Comparison of ENCODE assay signal across 18 cellular contexts in the genomic region with DNA sequence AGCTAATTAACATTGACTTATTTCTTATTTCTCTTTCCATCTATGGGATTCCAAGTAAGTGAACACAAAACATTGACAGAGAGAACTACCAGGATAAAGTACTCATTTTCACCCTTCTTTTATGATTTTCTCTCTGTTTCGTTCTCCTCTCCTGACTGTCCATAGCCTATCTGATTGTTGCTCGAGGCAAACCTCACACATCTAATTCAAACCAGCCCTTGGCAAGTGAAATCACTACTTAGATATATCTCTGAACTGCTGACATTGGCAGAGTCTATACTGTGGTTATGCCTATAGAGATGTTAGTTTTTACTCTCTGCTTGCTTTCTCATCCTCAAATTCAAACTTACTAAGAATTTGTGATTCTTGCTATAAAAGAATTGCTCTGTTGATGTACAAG.
"Had no signal": no experiment of that assay in that cellular context is flagged by ENCODE, and none has a peak within 500 bp of the region (broad histone marks: within the 10 kb centered on the region; RNA-seq: fewer than 3 reads in every experiment).

No MANE protein-coding gene starts in this region.

- H3K4me1 ChIP-seq: esophagus muscularis mucosa, foreskin keratinocyte, gastroesophageal sphincter, heart left ventricle, left lung, lower lobe of right lung had no signal

- H3K36me3 Mint-ChIP-seq: memory B cell; naive B cell; naive thymus-derived CD8-positive, alpha-beta T cell had no signal

- H3K4me3 ChIP-seq: coronary artery, dorsolateral prefrontal cortex, esophagus muscularis mucosa, gastroesophageal sphincter, heart left ventricle, left lung, lower lobe of right lung, mucosa of descending colon had no signal

- H3K27me3 ChIP-seq: esophagus muscularis mucosa, foreskin keratinocyte, gastroesophageal sphincter, heart left ventricle, left lung had no signal

- H3K36me3 ChIP-seq: esophagus muscularis mucosa, gastroesophageal sphincter, heart left ventricle, left lung, lower lobe of right lung had no signal

- H3K4me1 Mint-ChIP-seq: memory B cell; naive B cell; naive thymus-derived CD8-positive, alpha-beta T cell had no signal

- H3K27ac Mint-ChIP-seq: memory B cell; naive B cell; naive thymus-derived CD8-positive, alpha-beta T cell had no signal

- H3K9me3 ChIP-seq: gastroesophageal sphincter, mucosa of descending colon had no signal

- DNase-seq: dermis blood vessel endothelial cell; effector CD4-positive, alpha-beta T cell; effector memory CD4-positive, alpha-beta T cell; foreskin keratinocyte; heart left ventricle; left cardiac atrium; left lung; left ventricle myocardium superior; lower lobe of right lung; mesendoderm; mucosa of descending colon; naive B cell; naive thymus-derived CD8-positive, alpha-beta T cell had no signal

- H3K27me3 Mint-ChIP-seq: memory B cell; naive B cell; naive thymus-derived CD8-positive, alpha-beta T cell had no signal

- H3K4me3 Mint-ChIP-seq: memory B cell; naive B cell; naive thymus-derived CD8-positive, alpha-beta T cell had no signal

- H3K27ac ChIP-seq: coronary artery, dorsolateral prefrontal cortex, esophagus muscularis mucosa, foreskin keratinocyte, gastroesophageal sphincter, heart left ventricle, left lung, lower lobe of right lung had no signal
